8 cellular contexts compared by ENCODE assay signal in genomic region chr2:175309799-175310198, GRCh38.
DNase-seq lines count a peak whose midpoint lies in the region; ATAC-seq and TF ChIP-seq lines count a peak whose summit lies in the region.

No MANE protein-coding gene starts in this region.

- CTCF ChIA-PET in GM10248 (lab: Yijun Ruan, JAX): interaction anchor here (1.1 to 1.5 kb wide), 2 partner anchors 12 to 81 kb away, joined by 3 read pairs; no protein-coding TSS in a partner anchor

- H2AFZ ChIP-seq in neuronal stem cell (ENCODE audit: low read length): no peak overlapping the region

- POLR2A ChIA-PET in GM10248 (lab: Yijun Ruan, JAX): no interaction called here

- H2BK15ac ChIP-seq in neuronal stem cell (ENCODE audit: low read length): no peak overlapping the region

- H3K9me3 ChIP-seq in neuronal stem cell (replicated peaks in 1 of 2; ENCODE audit: control insufficient read depth in 2 of 2, insufficient read depth in 1 of 2, low read depth in 1 of 2, low read length in 2 of 2): no peaks in the 10 kb centered on the region

- H3K4me2 ChIP-seq in neuronal stem cell (ENCODE audit: insufficient read depth, low read length, poor library complexity, severe bottlenecking): no peak overlapping the region

- WGBS in neuronal stem cell (ENCODE audit: extremely low coverage in 2 of 2, insufficient read length in 2 of 2, insufficient replicate concordance in 1 of 2), 2 donors: no CpG with 5 or more reads among the region's 3 CpGs

- H3K27ac ChIP-seq in neuronal stem cell (replicated peaks; ENCODE audit: low read length): no peak overlapping the region

- no peak overlapping the region for H2BK12ac ChIP-seq in neuronal stem cell (ENCODE audit: low read length)

- no peak overlapping the region for H2BK5ac ChIP-seq in neuronal stem cell (ENCODE audit: low read length)

- H4K8ac ChIP-seq in neuronal stem cell (ENCODE audit: low read depth, low read length): no peak overlapping the region

- no peak overlapping the region for H3K27ac Mint-ChIP-seq in natural killer cell treated with Interleukin-12 subunit alpha and Interleukin-12 subunit beta and Interleukin-15 and Interleukin-18, amount 100 ng/mL, for 72 hours

- H3K4ac ChIP-seq in neuronal stem cell (ENCODE audit: low read length): no peak overlapping the region

- peak; percentile 49 for TF ChIP-seq CTCF in GM10248 (IDR thresholded peaks at IDR 0.05; ENCODE audit: control extremely low read depth, extremely low read depth, low read depth, missing control alignments)

- H3K4me1 Mint-ChIP-seq in natural killer cell treated with Interleukin-12 subunit alpha and Interleukin-12 subunit beta and Interleukin-15 and Interleukin-18, amount 100 ng/mL, for 72 hours (ENCODE audit: low read depth in 2 of 2): no peaks in the 10 kb centered on the region

- no peaks in the 10 kb centered on the region for H3K36me3 Mint-ChIP-seq in natural killer cell treated with Interleukin-12 subunit alpha and Interleukin-12 subunit beta and Interleukin-15 and Interleukin-18, amount 100 ng/mL, for 72 hours

- H2BK120ac ChIP-seq in neuronal stem cell (ENCODE audit: low read depth, low read length): no peak overlapping the region

- H4K91ac ChIP-seq in neuronal stem cell (ENCODE audit: low read depth, low read length, poor library complexity): no peak overlapping the region

- H3K18ac ChIP-seq in neuronal stem cell (ENCODE audit: low read length): no peak overlapping the region

- H3K14ac ChIP-seq in neuronal stem cell (ENCODE audit: low read length): no peak overlapping the region

- H3K4me3 ChIP-seq in neuronal stem cell (ENCODE audit: low read length in 2 of 2): no peak overlapping the region

- H3K79me1 ChIP-seq in neuronal stem cell (ENCODE audit: low read depth, low read length): no peaks in the 10 kb centered on the region

- H3K4me3 Mint-ChIP-seq in natural killer cell treated with Interleukin-12 subunit alpha and Interleukin-12 subunit beta and Interleukin-15 and Interleukin-18, amount 100 ng/mL, for 72 hours: no peak overlapping the region

- no peak for TF ChIP-seq POLR2A in GM18505 (IDR thresholded peaks at IDR 0.05; ENCODE audit: borderline replicate concordance, extremely low read depth, insufficient read depth, insufficient read length)

- H3K36me3 ChIP-seq in neuronal stem cell (replicated peaks in 1 of 2; ENCODE audit: control insufficient read depth in 2 of 2, insufficient read depth in 2 of 2, low read length in 2 of 2): no peaks in the 10 kb centered on the region

- DNase-seq in 8988T: peak; percentile 31
- peak; percentile 29 for DNase-seq in GM10248 (ENCODE audit: extremely low spot score)
- peak; percentile 36 for DNase-seq in MV-4-11 (lab: John Stamatoyannopoulos, UW)
- peak; percentile 52 for DNase-seq in SW480 (ENCODE audit: low spot score)
- peak; percentile 68 for DNase-seq in iPS-NIHi11 (ENCODE audit: low spot score)
- no peak for DNase-seq in natural killer cell treated with Interleukin-12 subunit alpha and Interleukin-12 subunit beta and Interleukin-15 and Interleukin-18, amount 100 ng/mL, for 72 hours (ENCODE audit: low spot score)
- DNase-seq in neuronal stem cell (ENCODE audit: low spot score): no peak

- H2AK5ac ChIP-seq in neuronal stem cell (ENCODE audit: low read depth, low read length): no peak overlapping the region

- H3K9me3 Mint-ChIP-seq in natural killer cell treated with Interleukin-12 subunit alpha and Interleukin-12 subunit beta and Interleukin-15 and Interleukin-18, amount 100 ng/mL, for 72 hours: no peaks in the 10 kb centered on the region

- ATAC-seq in GM18505 (IDR thresholded peaks at IDR 0.05; ENCODE audit: unreplicated experiment): no peak
- no peak for ATAC-seq in natural killer cell treated with Interleukin-12 subunit alpha and Interleukin-12 subunit beta and Interleukin-15 and Interleukin-18, amount 100 ng/mL, for 72 hours

- H3K4me1 ChIP-seq in neuronal stem cell (ENCODE audit: control insufficient read depth in 2 of 2, insufficient read depth in 1 of 2, low read depth in 1 of 2, low read length in 2 of 2): no peaks in the 10 kb centered on the region

- peaks cover 0 to 7% (median 0%) of the 10 kb centered on the region in 3 experiments for H3K27me3 ChIP-seq in neuronal stem cell (ENCODE audit: control insufficient read depth in 3 of 3, insufficient read depth in 3 of 3, low read depth in 1 of 3, low read length in 3 of 3)

- no peak overlapping the region for H3K23ac ChIP-seq in neuronal stem cell (ENCODE audit: low read depth, low read length, poor library complexity)

- no peak overlapping the region for H3K9ac ChIP-seq in neuronal stem cell (ENCODE audit: low read depth, low read length, poor library complexity)

- H3K27me3 Mint-ChIP-seq in natural killer cell treated with Interleukin-12 subunit alpha and Interleukin-12 subunit beta and Interleukin-15 and Interleukin-18, amount 100 ng/mL, for 72 hours: peaks cover 23 to 47% of the 10 kb centered on the region in 2 donors

Comparison
In these comparisons a context has a peak if more than half of its experiments do, and no peak if none do; other contexts are left out.
1. DNase-seq: peak in 8988T (single experiment), GM10248 (single experiment), MV-4-11 (single experiment), SW480 (single experiment) and iPS-NIHi11 (single experiment); none in natural killer cell treated with Interleukin-12 subunit alpha and Interleukin-12 subunit beta and Interleukin-15 and Interleukin-18, amount 100 ng/mL, for 72 hours (single experiment) and neuronal stem cell (single experiment).